ENCODE assay signal across 19 cellular contexts in the genomic region with DNA sequence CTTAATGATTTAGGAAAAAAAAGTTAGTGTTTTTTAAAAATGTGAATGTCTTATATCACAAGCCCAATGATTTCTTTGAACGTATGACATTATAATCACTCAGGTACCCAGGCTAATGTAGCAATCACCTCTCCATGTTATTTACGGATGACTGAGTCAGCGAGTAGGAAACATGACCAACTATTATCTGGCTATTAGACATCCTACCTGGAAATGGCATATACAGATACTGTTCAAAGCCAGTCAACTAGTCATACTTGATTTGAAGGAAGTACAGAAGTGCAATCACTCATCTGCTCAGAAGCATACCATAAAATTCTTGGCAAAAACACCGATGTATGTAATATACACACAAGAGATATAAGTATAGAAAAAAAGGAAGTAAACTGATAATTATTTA.
DNase-seq lines count a peak whose midpoint lies in the region; ATAC-seq, FAIRE-seq and TF ChIP-seq lines count a peak whose summit lies in the region.
"Had no signal": no experiment of that assay in that cellular context is flagged by ENCODE, and none has a peak within 500 bp of the region (broad histone marks: within the 10 kb centered on the region; RNA-seq: fewer than 3 reads in every experiment).

No MANE protein-coding gene starts in this region.

- POLR2A ChIA-PET in PC-3 (lab: Charles Lee; ENCODE audit: unreplicated experiment), result no interaction called here

- peak; percentile 45 for DNase-seq in NCI-H2171 treated with DMSO at 0.1 percent for 48 hours (lab: John Stamatoyannopoulos, UW)
- DNase-seq in NCI-H2171 (lab: John Stamatoyannopoulos, UW), result no peak
- DNase-seq in PC-3, result peak; percentile 43
- DNase-seq in bronchial epithelial cell (ENCODE audit: low read depth), result peak; percentile 91
- no peak for DNase-seq in middle frontal gyrus (ENCODE audit: extremely low spot score, low spot score)
- DNase-seq: 8988T; AML-193; Caco-2; CD8-positive, alpha-beta memory T cell; DMS79 had no signal

- CTCF ChIA-PET in PC-3 (lab: Charles Lee), result no interaction called here

- ATAC-seq in PC-3, result peak; percentile 64
- ATAC-seq in HG03139 (IDR thresholded peaks at IDR 0.05; ENCODE audit: unreplicated experiment), result no peak
- ATAC-seq in gastroesophageal sphincter, result no peak
- ATAC-seq: HepG2 had no signal

- no peak overlapping the region for H3K27ac ChIP-seq in PC-3 (ENCODE audit: low read length)
- no peak overlapping the region for H3K27ac ChIP-seq in gastroesophageal sphincter
- H3K27ac ChIP-seq: BLaER1 had no signal

- H3K9me2 ChIP-seq in PC-3 (replicated peaks; ENCODE audit: low read length), result no peaks in the 10 kb centered on the region

- WGBS in gastroesophageal sphincter (ENCODE audit: low coverage in 1 of 2), 2 donors, result 85% methylated on average over 3 to 4 of the region's 4 CpGs

- intact Hi-C loops in PC-3 (cut with micrococcal nuclease), result no loop called here

- no peak for TF ChIP-seq EP300 in gastroesophageal sphincter (IDR thresholded peaks at IDR 0.05)

- no peaks in the 10 kb centered on the region for H3F3A ChIP-seq in PC-3 (ENCODE audit: low read length, unreplicated experiment)

- H3K9ac ChIP-seq in PC-3 (ENCODE audit: low read length), result no peak overlapping the region
- H3K9ac ChIP-seq: BLaER1 had no signal

- H3K79me2 ChIP-seq in PC-3 (ENCODE audit: low read length), result no peaks in the 10 kb centered on the region

- H3K36me3 ChIP-seq in PC-3 (ENCODE audit: low read depth, low read length) (no peaks in the 10 kb centered on the region), bronchial epithelial cell (ENCODE audit: control insufficient read depth, insufficient read depth, low read length) (no peaks in the 10 kb centered on the region), gastroesophageal sphincter (no peaks in the 10 kb centered on the region)
- H3K36me3 ChIP-seq: BLaER1, HAP-1 had no signal

- BruUV-seq in PC-3 (replicated peaks; lab: Mats Ljungman, UMichigan), result no TSS peak

- no peaks in the 10 kb centered on the region for H4K20me1 ChIP-seq in PC-3 (ENCODE audit: low read length)
- H4K20me1 ChIP-seq: BLaER1 had no signal

- TF ChIP-seq CTCF in PC-3 (conservative IDR thresholded peaks at IDR 0.05; ENCODE audit: low read depth, low read length) (no peak), bronchial epithelial cell (IDR thresholded peaks at IDR 0.05; ENCODE audit: insufficient read depth, low read length, severe bottlenecking) (no peak), gastroesophageal sphincter (IDR thresholded peaks at IDR 0.05) (no peak)

- H3K9me3 ChIP-seq in PC-3 (ENCODE audit: low read length) (no peaks in the 10 kb centered on the region), gastroesophageal sphincter (no peaks in the 10 kb centered on the region)
- H3K9me3 ChIP-seq: BLaER1, Caco-2, HAP-1 had no signal

- no peak overlapping the region for H2AFZ ChIP-seq in PC-3 (ENCODE audit: low read length)

- H3K4me3 ChIP-seq in PC-3 (ENCODE audit: low read length) (no peak overlapping the region), bronchial epithelial cell (ENCODE audit: low read depth, low read length) (no peak overlapping the region), gastroesophageal sphincter (no peak overlapping the region)
- H3K4me3 ChIP-seq: BLaER1, HAP-1 had no signal

- H3K4me2 ChIP-seq in PC-3 (ENCODE audit: low read length), result no peak overlapping the region
- H3K4me2 ChIP-seq: BLaER1 had no signal

- H3K4me1 ChIP-seq in PC-3 (ENCODE audit: insufficient read depth, low read length) (no peaks in the 10 kb centered on the region), gastroesophageal sphincter (no peaks in the 10 kb centered on the region)
- H3K4me1 ChIP-seq: BLaER1, Caco-2, HAP-1 had no signal

- no peak for TF ChIP-seq POLR2A in gastroesophageal sphincter (IDR thresholded peaks at IDR 0.05)

- H3K27me3 ChIP-seq in PC-3 (ENCODE audit: low read length) (no peaks in the 10 kb centered on the region), bronchial epithelial cell (ENCODE audit: control insufficient read depth, insufficient read depth, low read length) (no peaks in the 10 kb centered on the region), gastroesophageal sphincter (no peaks in the 10 kb centered on the region)
- H3K27me3 ChIP-seq: BLaER1 had no signal

- FAIRE-seq in bronchial epithelial cell (lab: Jason Lieb, UNC), result no peak
- FAIRE-seq: G401.6, GM12891, H1, HepG2, HTR-8/SVneo had no signal

Comparison
In these comparisons a context has a peak if more than half of its experiments do, and no peak if none do; other contexts are left out.
1. DNase-seq: peak in NCI-H2171 treated with DMSO at 0.1 percent for 48 hours (single experiment), PC-3 (single experiment) and bronchial epithelial cell (single experiment); none in NCI-H2171 (single experiment) and middle frontal gyrus (single experiment).